In genomic region chr11:64865286-64866172, GRCh38 we compare ENCODE assay signal across 9 cellular contexts. TPM values are rescaled to one million over a fixed set of nuclear protein-coding genes. Genes with fewer than 3 reads are reported as not detected.
DNase-seq lines count a peak whose midpoint lies in the region; ATAC-seq and TF ChIP-seq lines count a peak whose summit lies in the region.
"Had no signal": no experiment of that assay in that cellular context is flagged by ENCODE, and none has a peak within 500 bp of the region (broad histone marks: within the 10 kb centered on the region; RNA-seq: fewer than 3 reads in every experiment).

No MANE protein-coding gene starts in this region.

- peaks cover 56% of the 10 kb centered on the region for H3K4me1 ChIP-seq in testis

- peak; percentile 77 for DNase-seq in GM04504 (ENCODE audit: low read depth)
- peak; percentile 68 to 69 for DNase-seq in activated T-cell treated with anti-CD3 and anti-CD28 coated beads, Interleukin-2, amount 50 U/mL, for 48 hours
- peak in 1 of 3 donors; percentile 43 for DNase-seq in immature natural killer cell
- DNase-seq in testis, result no peak
- no peak for DNase-seq in DMS79 (lab: John Stamatoyannopoulos, UW)
- no peak for DNase-seq in DMS79 treated with DMSO at 0.1 percent for 48 hours (lab: John Stamatoyannopoulos, UW)

- no peak for TF ChIP-seq CTCF in testis (IDR thresholded peaks at IDR 0.05)

- no peak for TF ChIP-seq POLR2A in testis (IDR thresholded peaks at IDR 0.05)

- H3K36me3 Mint-ChIP-seq in immature natural killer cell, result peaks cover 0 to 17% (median 9%) of the 10 kb centered on the region in 3 donors

- peak overlapping the region; percentile 56 to 95 (median 76) for H3K4me3 Mint-ChIP-seq in immature natural killer cell
- H3K4me3 Mint-ChIP-seq: neural crest cell had no signal

- no peaks in the 10 kb centered on the region for H3K36me3 ChIP-seq in testis (ENCODE audit: low read depth, missing control alignments)

- H3K9me3 ChIP-seq in testis, result no peaks in the 10 kb centered on the region

- no peak overlapping the region for H3K4me3 ChIP-seq in testis

- H3K27ac ChIP-seq in testis, result peak overlapping the region; percentile 48 to 82

- intact Hi-C loops in testis (cut with DNase I; ENCODE audit: low total_unique reads), result no loop called here

- H3K4me1 Mint-ChIP-seq in immature natural killer cell, result peaks cover 91 to 94% of the 10 kb centered on the region in 2 donors

- H3K27ac Mint-ChIP-seq in immature natural killer cell, result peak overlapping the region; percentile 90 to 99 (median 96)

- H3K27me3 Mint-ChIP-seq in immature natural killer cell (ENCODE audit: low read depth in 3 of 3), result peaks cover 9 to 21% (median 17%) of the 10 kb centered on the region in 3 donors

- H3K9me3 Mint-ChIP-seq in immature natural killer cell, result no peaks in the 10 kb centered on the region
- H3K9me3 Mint-ChIP-seq: neural crest cell had no signal

- whole genome bisulfite sequencing in testis, 2 donors, result 72 to 79% methylated on average over 15 of the region's 15 CpGs

- ATAC-seq in HG02970 (IDR thresholded peaks at IDR 0.05; ENCODE audit: low FRiP score, unreplicated experiment) (peak; percentile 34), HG03457 (IDR thresholded peaks at IDR 0.05; ENCODE audit: unreplicated experiment) (no peak)

- no peaks in the 10 kb centered on the region for H3K27me3 ChIP-seq in testis

RNA-seq across cellular contexts. Expression of gene EHD1, which starts 12.9 kb away (rescaled TPM):
- polyA plus RNA-seq in immature natural killer cell (100 to 1,000 TPM; 136 to 247 (median 160) TPM), testis (ENCODE audit: insufficient read depth, low read depth, low replicate concordance) (328 TPM)
- 100 to 1,000 TPM; 230 to 455 TPM for total RNA-seq in testis

RNA-seq across cellular contexts. Expression of gene CDC42BPG, which starts 21.1 kb away (rescaled TPM):
- polyA plus RNA-seq in immature natural killer cell (under 1 TPM in 2 of 3 donors, not detected in 1; 0.13 to 0.22 TPM), testis (ENCODE audit: insufficient read depth, low read depth, low replicate concordance) (5.3 TPM)
- 1 to 10 TPM; 7.6 to 9.2 TPM for total RNA-seq in testis

RNA-seq across cellular contexts. Expression of gene ATG2A, which starts 51.5 kb away (rescaled TPM):
- polyA plus RNA-seq in immature natural killer cell (10 to 100 TPM in 1 of 3 donors, 1 to 10 TPM in 2; 3.7 to 10.0 (median 6.7) TPM), testis (ENCODE audit: insufficient read depth, low read depth, low replicate concordance) (22.2 TPM)
- total RNA-seq in testis, result 10 to 100 TPM; 51.1 to 56.1 TPM

RNA-seq across cellular contexts. Expression of gene MEN1, which starts 55.2 kb away (rescaled TPM):
- 10 to 100 TPM; 15.3 to 36.1 (median 27.1) TPM for polyA plus RNA-seq in immature natural killer cell
- total RNA-seq in testis, result 10 to 100 TPM; 36.7 to 40.8 TPM
- polyA plus RNA-seq in testis (ENCODE audit: insufficient read depth, low read depth, low replicate concordance), result 29.7 TPM

RNA-seq across cellular contexts. Expression of gene PPP2R5B, which starts 59.0 kb away (rescaled TPM):
- polyA plus RNA-seq in immature natural killer cell (10 to 100 TPM in 2 of 3 donors, 1 to 10 TPM in 1; 7.8 to 14.6 (median 14.0) TPM), testis (ENCODE audit: insufficient read depth, low read depth, low replicate concordance) (9.9 TPM)
- 10 to 100 TPM; 19.4 to 26.2 TPM for total RNA-seq in testis

Comparison
In these comparisons a context has a peak if more than half of its experiments do, and no peak if none do; other contexts are left out.
1. DNase-seq: peak in GM04504 (single experiment) and activated T-cell treated with anti-CD3 and anti-CD28 coated beads, Interleukin-2, amount 50 U/mL, for 48 hours (2 of 2); none in testis (single experiment), DMS79 (single experiment) and DMS79 treated with DMSO at 0.1 percent for 48 hours (single experiment).